1 cellular context compared by ENCODE assay signal in the genomic region with DNA sequence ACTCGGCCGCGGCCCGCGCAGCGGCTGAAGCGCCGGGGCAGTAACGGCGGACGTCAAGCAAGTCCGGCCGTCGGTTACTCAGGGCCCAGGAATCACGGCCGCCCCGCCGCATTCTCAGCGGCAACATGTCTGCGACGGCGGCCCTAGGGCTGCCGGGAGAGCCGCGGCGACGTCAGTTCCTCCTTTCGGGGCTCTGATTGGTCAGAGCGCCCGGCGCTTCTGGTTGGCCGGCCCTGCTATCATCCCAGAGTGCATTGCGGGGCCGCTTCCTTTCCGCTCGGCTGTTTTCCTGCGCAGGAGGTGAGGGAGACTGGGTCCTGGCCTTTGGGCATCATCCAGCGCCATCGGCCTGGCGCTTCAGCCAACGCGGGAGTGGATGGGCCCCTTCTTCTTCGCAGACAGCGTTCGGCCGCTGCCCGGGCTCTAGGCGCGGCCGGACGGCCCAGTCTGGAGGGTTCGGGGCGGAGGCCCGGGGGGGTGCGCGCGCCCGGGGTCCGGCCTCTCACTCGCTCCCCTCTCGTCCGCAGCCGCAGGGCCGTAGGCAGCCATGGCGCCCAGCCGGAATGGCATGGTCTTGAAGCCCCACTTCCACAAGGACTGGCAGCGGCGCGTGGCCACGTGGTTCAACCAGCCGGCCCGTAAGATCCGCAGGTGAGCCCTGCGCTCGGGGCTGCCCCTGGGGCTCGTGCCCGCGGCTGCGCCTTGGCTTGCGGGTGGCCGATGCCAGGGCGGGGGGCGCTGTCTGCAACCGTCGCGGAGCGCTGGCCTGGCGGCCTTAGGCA.
TF ChIP-seq lines count a peak whose summit lies in the region.

Gene RPL13 (plus strand): TSS at position 270 of the 782 bp plus-strand sequence. CDS start 278 bp downstream, at position 548.

TF ChIP-seq in K562, 482 proteins besides CTCF, POLR2A, EP300 and RAD21 (continued from another document and continues in another):
- TF ChIP-seq ZBTB2 (IDR thresholded peaks at IDR 0.05) (no peak), ELF2 (CRISPR knock-in tag; IDR thresholded peaks at IDR 0.05) (peak; percentile 66; the same call in 1 of the 2 replicates), ZBTB7A (IDR thresholded peaks at IDR 0.05; ENCODE audit: borderline replicate concordance, control insufficient read depth, low read depth, low read length) (peak; percentile 53; the same call in 1 of the 2 replicates), ZNF696 (CRISPR knock-in tag; conservative IDR thresholded peaks at IDR 0.05) (no peak), CREM (IDR thresholded peaks at IDR 0.05; ENCODE audit: low read depth) (peak; percentile 93), RBM22 (IDR thresholded peaks at IDR 0.05; ENCODE audit: low read depth, low read length, poor library complexity, severe bottlenecking) (peak; percentile 93), PHTF2 (CRISPR knock-in tag; IDR thresholded peaks at IDR 0.05) (no peak), DACH1 (IDR thresholded peaks at IDR 0.05; ENCODE audit: partially characterized antibody) (no peak), NCOA4 (IDR thresholded peaks at IDR 0.05; ENCODE audit: partially characterized antibody) (no peak), USF1 (CRISPR knock-in tag; IDR thresholded peaks at IDR 0.05) (peak; percentile 65), ZSCAN29 (IDR thresholded peaks at IDR 0.05) (peak; percentile 67; the same call in 1 of the 2 replicates), PHF20 (IDR thresholded peaks at IDR 0.05; ENCODE audit: partially characterized antibody) (peak; percentile 76), PHF21A (IDR thresholded peaks at IDR 0.05; ENCODE audit: borderline replicate concordance, low read depth) (no peak), SPI1 (IDR thresholded peaks at IDR 0.05; ENCODE audit: borderline replicate concordance, low read depth, low read length) (peak; percentile 57; the same call in 1 of the 2 replicates), SRSF1 (IDR thresholded peaks at IDR 0.05; ENCODE audit: low read depth, low read length) (0 out of 2 replicates have a peak, but pooled peaks have one; percentile 88), RNF2 (IDR thresholded peaks at IDR 0.05) (peak; percentile 74; the same call in 1 of the 2 replicates), PPARD (CRISPR knock-in tag; IDR thresholded peaks at IDR 0.05) (no peak), ZNF277 (CRISPR knock-in tag; IDR thresholded peaks at IDR 0.05; ENCODE audit: borderline replicate concordance) (no peak), KLF1 (tag; IDR thresholded peaks at IDR 0.05) (no peak), FUS (optimal IDR thresholded peaks at IDR 0.05; ENCODE audit: low read depth, low read length) (no peak), NFE2L1 (tag; IDR thresholded peaks at IDR 0.05; ENCODE audit: borderline replicate concordance, low read depth) (no peak), ZNF436 (CRISPR knock-in tag; IDR thresholded peaks at IDR 0.05) (no peak; the same call in 1 of the 2 replicates), YBX1 (IDR thresholded peaks at IDR 0.05) (no peak), NFRKB (IDR thresholded peaks at IDR 0.05; ENCODE audit: low read depth) (peak; percentile 95), POLR3A (IDR thresholded peaks at IDR 0.05; ENCODE audit: borderline replicate concordance, extremely low read depth, insufficient read depth, insufficient read length) (no peak), ATF1 (CRISPR knock-in tag; IDR thresholded peaks at IDR 0.05) (0 out of 2 replicates have a peak, but pooled peaks have one; percentile 23), ATF1 (tag; IDR thresholded peaks at IDR 0.05) (peak; percentile 94), BCLAF1 (IDR thresholded peaks at IDR 0.05; ENCODE audit: borderline replicate concordance in 1 of 2, control insufficient read depth in 1 of 2, low read depth in 2 of 2, low read length in 1 of 2) (no peak), THRAP3 (IDR thresholded peaks at IDR 0.05; ENCODE audit: borderline replicate concordance) (no peak), PRMT5 (CRISPR knock-in tag; IDR thresholded peaks at IDR 0.05) (0 out of 2 replicates have a peak, but pooled peaks have one; percentile 4)
- TF ChIP-seq, protein P1, sequence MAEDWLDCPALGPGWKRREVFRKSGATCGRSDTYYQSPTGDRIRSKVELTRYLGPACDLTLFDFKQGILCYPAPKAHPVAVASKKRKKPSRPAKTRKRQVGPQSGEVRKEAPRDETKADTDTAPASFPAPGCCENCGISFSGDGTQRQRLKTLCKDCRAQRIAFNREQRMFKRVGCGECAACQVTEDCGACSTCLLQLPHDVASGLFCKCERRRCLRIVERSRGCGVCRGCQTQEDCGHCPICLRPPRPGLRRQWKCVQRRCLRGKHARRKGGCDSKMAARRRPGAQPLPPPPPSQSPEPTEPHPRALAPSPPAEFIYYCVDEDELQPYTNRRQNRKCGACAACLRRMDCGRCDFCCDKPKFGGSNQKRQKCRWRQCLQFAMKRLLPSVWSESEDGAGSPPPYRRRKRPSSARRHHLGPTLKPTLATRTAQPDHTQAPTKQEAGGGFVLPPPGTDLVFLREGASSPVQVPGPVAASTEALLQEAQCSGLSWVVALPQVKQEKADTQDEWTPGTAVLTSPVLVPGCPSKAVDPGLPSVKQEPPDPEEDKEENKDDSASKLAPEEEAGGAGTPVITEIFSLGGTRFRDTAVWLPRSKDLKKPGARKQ (CRISPR knock-in tag; IDR thresholded peaks at IDR 0.05), result no peak
- TF ChIP-seq, protein P2, sequence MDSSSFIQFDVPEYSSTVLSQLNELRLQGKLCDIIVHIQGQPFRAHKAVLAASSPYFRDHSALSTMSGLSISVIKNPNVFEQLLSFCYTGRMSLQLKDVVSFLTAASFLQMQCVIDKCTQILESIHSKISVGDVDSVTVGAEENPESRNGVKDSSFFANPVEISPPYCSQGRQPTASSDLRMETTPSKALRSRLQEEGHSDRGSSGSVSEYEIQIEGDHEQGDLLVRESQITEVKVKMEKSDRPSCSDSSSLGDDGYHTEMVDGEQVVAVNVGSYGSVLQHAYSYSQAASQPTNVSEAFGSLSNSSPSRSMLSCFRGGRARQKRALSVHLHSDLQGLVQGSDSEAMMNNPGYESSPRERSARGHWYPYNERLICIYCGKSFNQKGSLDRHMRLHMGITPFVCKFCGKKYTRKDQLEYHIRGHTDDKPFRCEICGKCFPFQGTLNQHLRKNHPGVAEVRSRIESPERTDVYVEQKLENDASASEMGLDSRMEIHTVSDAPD (CRISPR knock-in tag; IDR thresholded peaks at IDR 0.05), result no peak
- TF ChIP-seq, protein P3, sequence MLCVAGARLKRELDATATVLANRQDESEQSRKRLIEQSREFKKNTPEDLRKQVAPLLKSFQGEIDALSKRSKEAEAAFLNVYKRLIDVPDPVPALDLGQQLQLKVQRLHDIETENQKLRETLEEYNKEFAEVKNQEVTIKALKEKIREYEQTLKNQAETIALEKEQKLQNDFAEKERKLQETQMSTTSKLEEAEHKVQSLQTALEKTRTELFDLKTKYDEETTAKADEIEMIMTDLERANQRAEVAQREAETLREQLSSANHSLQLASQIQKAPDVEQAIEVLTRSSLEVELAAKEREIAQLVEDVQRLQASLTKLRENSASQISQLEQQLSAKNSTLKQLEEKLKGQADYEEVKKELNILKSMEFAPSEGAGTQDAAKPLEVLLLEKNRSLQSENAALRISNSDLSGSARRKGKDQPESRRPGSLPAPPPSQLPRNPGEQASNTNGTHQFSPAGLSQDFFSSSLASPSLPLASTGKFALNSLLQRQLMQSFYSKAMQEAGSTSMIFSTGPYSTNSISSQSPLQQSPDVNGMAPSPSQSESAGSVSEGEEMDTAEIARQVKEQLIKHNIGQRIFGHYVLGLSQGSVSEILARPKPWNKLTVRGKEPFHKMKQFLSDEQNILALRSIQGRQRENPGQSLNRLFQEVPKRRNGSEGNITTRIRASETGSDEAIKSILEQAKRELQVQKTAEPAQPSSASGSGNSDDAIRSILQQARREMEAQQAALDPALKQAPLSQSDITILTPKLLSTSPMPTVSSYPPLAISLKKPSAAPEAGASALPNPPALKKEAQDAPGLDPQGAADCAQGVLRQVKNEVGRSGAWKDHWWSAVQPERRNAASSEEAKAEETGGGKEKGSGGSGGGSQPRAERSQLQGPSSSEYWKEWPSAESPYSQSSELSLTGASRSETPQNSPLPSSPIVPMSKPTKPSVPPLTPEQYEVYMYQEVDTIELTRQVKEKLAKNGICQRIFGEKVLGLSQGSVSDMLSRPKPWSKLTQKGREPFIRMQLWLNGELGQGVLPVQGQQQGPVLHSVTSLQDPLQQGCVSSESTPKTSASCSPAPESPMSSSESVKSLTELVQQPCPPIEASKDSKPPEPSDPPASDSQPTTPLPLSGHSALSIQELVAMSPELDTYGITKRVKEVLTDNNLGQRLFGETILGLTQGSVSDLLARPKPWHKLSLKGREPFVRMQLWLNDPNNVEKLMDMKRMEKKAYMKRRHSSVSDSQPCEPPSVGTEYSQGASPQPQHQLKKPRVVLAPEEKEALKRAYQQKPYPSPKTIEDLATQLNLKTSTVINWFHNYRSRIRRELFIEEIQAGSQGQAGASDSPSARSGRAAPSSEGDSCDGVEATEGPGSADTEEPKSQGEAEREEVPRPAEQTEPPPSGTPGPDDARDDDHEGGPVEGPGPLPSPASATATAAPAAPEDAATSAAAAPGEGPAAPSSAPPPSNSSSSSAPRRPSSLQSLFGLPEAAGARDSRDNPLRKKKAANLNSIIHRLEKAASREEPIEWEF (CRISPR knock-in tag; IDR thresholded peaks at IDR 0.05), result no peak
- TF ChIP-seq, protein P4, sequence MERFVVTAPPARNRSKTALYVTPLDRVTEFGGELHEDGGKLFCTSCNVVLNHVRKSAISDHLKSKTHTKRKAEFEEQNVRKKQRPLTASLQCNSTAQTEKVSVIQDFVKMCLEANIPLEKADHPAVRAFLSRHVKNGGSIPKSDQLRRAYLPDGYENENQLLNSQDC (CRISPR knock-in tag; IDR thresholded peaks at IDR 0.05), result peak; percentile 12; the same call in 1 of the 2 replicates
- TF ChIP-seq, protein P5, sequence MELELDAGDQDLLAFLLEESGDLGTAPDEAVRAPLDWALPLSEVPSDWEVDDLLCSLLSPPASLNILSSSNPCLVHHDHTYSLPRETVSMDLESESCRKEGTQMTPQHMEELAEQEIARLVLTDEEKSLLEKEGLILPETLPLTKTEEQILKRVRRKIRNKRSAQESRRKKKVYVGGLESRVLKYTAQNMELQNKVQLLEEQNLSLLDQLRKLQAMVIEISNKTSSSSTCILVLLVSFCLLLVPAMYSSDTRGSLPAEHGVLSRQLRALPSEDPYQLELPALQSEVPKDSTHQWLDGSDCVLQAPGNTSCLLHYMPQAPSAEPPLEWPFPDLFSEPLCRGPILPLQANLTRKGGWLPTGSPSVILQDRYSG (tag; conservative IDR thresholded peaks at IDR 0.05; ENCODE audit: low read depth), result no peak
- TF ChIP-seq, protein P6, sequence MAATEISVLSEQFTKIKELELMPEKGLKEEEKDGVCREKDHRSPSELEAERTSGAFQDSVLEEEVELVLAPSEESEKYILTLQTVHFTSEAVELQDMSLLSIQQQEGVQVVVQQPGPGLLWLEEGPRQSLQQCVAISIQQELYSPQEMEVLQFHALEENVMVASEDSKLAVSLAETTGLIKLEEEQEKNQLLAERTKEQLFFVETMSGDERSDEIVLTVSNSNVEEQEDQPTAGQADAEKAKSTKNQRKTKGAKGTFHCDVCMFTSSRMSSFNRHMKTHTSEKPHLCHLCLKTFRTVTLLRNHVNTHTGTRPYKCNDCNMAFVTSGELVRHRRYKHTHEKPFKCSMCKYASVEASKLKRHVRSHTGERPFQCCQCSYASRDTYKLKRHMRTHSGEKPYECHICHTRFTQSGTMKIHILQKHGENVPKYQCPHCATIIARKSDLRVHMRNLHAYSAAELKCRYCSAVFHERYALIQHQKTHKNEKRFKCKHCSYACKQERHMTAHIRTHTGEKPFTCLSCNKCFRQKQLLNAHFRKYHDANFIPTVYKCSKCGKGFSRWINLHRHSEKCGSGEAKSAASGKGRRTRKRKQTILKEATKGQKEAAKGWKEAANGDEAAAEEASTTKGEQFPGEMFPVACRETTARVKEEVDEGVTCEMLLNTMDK (IDR thresholded peaks at IDR 0.05; ENCODE audit: borderline replicate concordance, insufficient read depth, low read depth, low read length, poor library complexity, severe bottlenecking), result no peak
